ENCODE assay signal across 8 cellular contexts in genomic region chr11:62770778-62771143, GRCh38. TPM values are rescaled to one million over a fixed set of nuclear protein-coding genes. Genes with fewer than 3 reads are reported as not detected.
DNase-seq lines count a peak whose midpoint lies in the region; ATAC-seq and TF ChIP-seq lines count a peak whose summit lies in the region.

No MANE protein-coding gene starts in this region.

- intact Hi-C loops in esophagus squamous epithelium (cut with DNase I), result no loop called here

- H3K79me2 ChIP-seq in neural progenitor cell (ENCODE audit: low read depth), result peaks cover 32% of the 10 kb centered on the region

- H3K36me3 ChIP-seq in ES-I3 (ENCODE audit: insufficient read depth, low read length), result peaks cover 7% of the 10 kb centered on the region
- peaks cover 7 to 39% (median 7%) of the 10 kb centered on the region in 3 donors for H3K36me3 ChIP-seq in esophagus squamous epithelium
- H3K36me3 ChIP-seq in neural progenitor cell, result no peaks in the 10 kb centered on the region

- H3K4me3 ChIP-seq in WI38 (ENCODE audit: low read depth, low read length), result peak overlapping the region; percentile 67
- peak overlapping the region; percentile 60 to 92 (median 68) for H3K4me3 ChIP-seq in esophagus squamous epithelium
- peak overlapping the region; percentile 86 for H3K4me3 ChIP-seq in neural progenitor cell

- TF ChIP-seq CTCF in WI38 (IDR thresholded peaks at IDR 0.05; ENCODE audit: low read depth, low read length) (no peak), esophagus squamous epithelium (IDR thresholded peaks at IDR 0.05) (no peak), neural progenitor cell (IDR thresholded peaks at IDR 0.05) (no peak)

- peaks cover 41% of the 10 kb centered on the region for H3F3A ChIP-seq in neural progenitor cell (ENCODE audit: low read depth)

- no peaks in the 10 kb centered on the region for H3K9me3 Mint-ChIP-seq in neural progenitor cell

- H3K27me3 Mint-ChIP-seq in neural progenitor cell (ENCODE audit: insufficient read depth, low read depth), result peaks cover 10% of the 10 kb centered on the region

- WGBS in esophagus squamous epithelium, 2 donors, result 0 to 2% methylated on average over 17 to 18 of the region's 18 CpGs

- no peak for DNase-seq in esophagus squamous epithelium (lab: John Stamatoyannopoulos, UW)
- DNase-seq in neural progenitor cell (ENCODE audit: low spot score), result no peak
- no peak for DNase-seq in NCI-H1105 treated with DMSO at 0.1 percent for 48 hours (lab: John Stamatoyannopoulos, UW)

- ATAC-seq in HG03097 (IDR thresholded peaks at IDR 0.05; ENCODE audit: low FRiP score, unreplicated experiment), result peak; percentile 12
- ATAC-seq in GM21360 (IDR thresholded peaks at IDR 0.05; ENCODE audit: unreplicated experiment), result no peak
- no peak for ATAC-seq in GM21526 (IDR thresholded peaks at IDR 0.05; ENCODE audit: low FRiP score, unreplicated experiment)

- H3K4me3 Mint-ChIP-seq in neural progenitor cell, result peak overlapping the region; percentile 92

- peaks cover 26% of the 10 kb centered on the region for H3K4me1 Mint-ChIP-seq in neural progenitor cell

- H3K36me3 Mint-ChIP-seq in neural progenitor cell, result peaks cover 11% of the 10 kb centered on the region

- H3K27me3 ChIP-seq in esophagus squamous epithelium (no peaks in the 10 kb centered on the region), neural progenitor cell (no peaks in the 10 kb centered on the region)

- peak overlapping the region; percentile 66 for H3K9ac ChIP-seq in ES-I3 (ENCODE audit: low read depth, low read length)
- H3K9ac ChIP-seq in neural progenitor cell, result no peak overlapping the region

- peak overlapping the region; percentile 16 for H2AFZ ChIP-seq in neural progenitor cell (replicated peaks)

- peak overlapping the region; percentile 77 for H3K4me2 ChIP-seq in neural progenitor cell

- H3K4me1 ChIP-seq in ES-I3 (ENCODE audit: insufficient read depth, low read length) (no peaks in the 10 kb centered on the region; the same call in 1 of the 2 replicates), esophagus squamous epithelium (peaks cover 9 to 54% (median 17%) of the 10 kb centered on the region in 3 donors), neural progenitor cell (peaks cover 11% of the 10 kb centered on the region)

- H3K27ac ChIP-seq in esophagus squamous epithelium (peak overlapping the region; percentile 91 to 99 (median 97)), neural progenitor cell (peak overlapping the region; percentile 89)

- no peak for TF ChIP-seq POLR2A in esophagus squamous epithelium (IDR thresholded peaks at IDR 0.05)

- H3K27ac Mint-ChIP-seq in neural progenitor cell, result peak overlapping the region; percentile 98

- H3K9me3 ChIP-seq in ES-I3 (ENCODE audit: control insufficient read depth, insufficient read depth, low read length), result no peaks in the 10 kb centered on the region
- H3K9me3 ChIP-seq in esophagus squamous epithelium, result no peaks in the 10 kb centered on the region
- no peaks in the 10 kb centered on the region for H3K9me3 ChIP-seq in neural progenitor cell (ENCODE audit: low read depth)

- no peaks in the 10 kb centered on the region for H4K20me1 ChIP-seq in neural progenitor cell (ENCODE audit: low read depth)

RNA-seq across cellular contexts. Expression of gene TAF6L, which starts 0.4 kb away (rescaled TPM):
- total RNA-seq in esophagus squamous epithelium (10 to 100 TPM; 11.5 to 40.2 (median 19.0) TPM), neural progenitor cell (ENCODE audit: low replicate concordance) (28.9 and 39.9 TPM in 2 replicates)

RNA-seq across cellular contexts. Expression of gene POLR2G, which starts 9.4 kb away (rescaled TPM):
- total RNA-seq in esophagus squamous epithelium (10 to 100 TPM; 26.5 to 61.2 (median 47.7) TPM), neural progenitor cell (ENCODE audit: low replicate concordance) (88.7 and 117 TPM in 2 replicates)

RNA-seq across cellular contexts. Expression of gene TMEM179B, which starts 16.4 kb away (rescaled TPM):
- total RNA-seq in esophagus squamous epithelium (10 to 100 TPM; 35.6 to 60.1 (median 43.3) TPM), neural progenitor cell (ENCODE audit: low replicate concordance) (24.5 and 40.4 TPM in 2 replicates)

RNA-seq across cellular contexts. Expression of gene ZBTB3, which starts 16.8 kb away (rescaled TPM):
- total RNA-seq in esophagus squamous epithelium (1 to 10 TPM; 4.7 to 7.7 (median 6.9) TPM), neural progenitor cell (ENCODE audit: low replicate concordance) (9.2 and 22.8 TPM in 2 replicates)

RNA-seq across cellular contexts. Expression of gene TMEM223, which starts 21.0 kb away (rescaled TPM):
- 10 to 100 TPM; 13.2 to 28.4 (median 22.0) TPM for total RNA-seq in esophagus squamous epithelium
- 9.9 and 38.9 TPM in 2 replicates for total RNA-seq in neural progenitor cell (ENCODE audit: low replicate concordance)
